In genomic region chr5:109784687-109785086, GRCh38 we compare ENCODE assay signal across 22 cellular contexts.
"Had no signal": no experiment of that assay in that cellular context is flagged by ENCODE, and none has a peak within 500 bp of the region (broad histone marks: within the 10 kb centered on the region; RNA-seq: fewer than 3 reads in every experiment).

No MANE protein-coding gene starts in this region.

- DNase-seq: colonic mucosa; dermis blood vessel endothelial cell; foreskin keratinocyte; immature natural killer cell; kidney; left colon; left ventricle myocardium superior; naive thymus-derived CD4-positive, alpha-beta T cell; nephron progenitor cell; psoas muscle; retina; stimulated activated CD4-positive, alpha-beta T cell treated with anti-CD3 and anti-CD28 coated beads, Interleukin-2, amount 100 ng/mL, for 24 hours; stimulated activated CD4-positive, alpha-beta T cell treated with anti-CD3 and anti-CD28 coated beads, Interleukin-4, amount 100 ng/mL, for 4 hours; stimulated activated naive B cell treated with anti-CD40 and anti-IgM and Interleukin-4, amounts not matched to agents 10 μg/mL and 1 μg/mL and 100 μg/mL, for 72 hours; stomach; substantia nigra; transverse colon had no signal

- ATAC-seq: foreskin keratinocyte; left colon; left ventricle myocardium superior; naive thymus-derived CD4-positive, alpha-beta T cell; psoas muscle; sciatic nerve; stimulated activated naive B cell treated with anti-CD40 and anti-IgM and Interleukin-4, amounts not matched to agents 10 μg/mL and 1 μg/mL and 100 μg/mL, for 72 hours had no signal

- H3K9me3 ChIP-seq: colonic mucosa, neutrophil, psoas muscle, stomach, thoracic aorta, transverse colon had no signal

- H3K4me1 ChIP-seq: colonic mucosa, foreskin keratinocyte, psoas muscle, stomach, transverse colon had no signal

- H3K4me3 ChIP-seq: colonic mucosa, lung, psoas muscle, skin epidermis, stomach, thoracic aorta, transverse colon had no signal

- H3K27me3 ChIP-seq: colonic mucosa, foreskin keratinocyte, neutrophil, stomach, transverse colon had no signal

- H3K36me3 ChIP-seq: thoracic aorta had no signal

- H3K27ac ChIP-seq: colonic mucosa, foreskin keratinocyte, neutrophil, psoas muscle, skin epidermis, stomach, thoracic aorta, transverse colon had no signal
